In the genomic region with DNA sequence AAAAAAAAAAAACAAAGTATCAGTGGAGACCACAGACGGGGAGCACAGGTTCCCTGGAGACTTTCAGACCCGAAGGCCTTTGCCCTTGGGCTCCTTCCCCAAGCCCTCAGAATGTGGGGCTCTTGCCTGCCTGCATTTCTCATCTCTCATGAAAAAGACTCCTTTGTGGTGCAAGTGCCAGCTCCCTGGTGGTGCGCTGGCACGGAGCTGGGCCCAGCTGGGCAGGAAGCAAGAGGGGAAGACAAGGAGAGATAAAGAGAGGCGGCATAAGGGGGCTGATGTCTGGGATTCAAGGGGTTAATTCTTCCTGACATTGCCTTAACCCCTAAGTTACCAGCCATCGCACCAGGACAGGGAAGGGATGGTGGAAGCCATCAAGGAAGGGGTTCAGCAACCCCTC, we compare ENCODE assay signal across 19 cellular contexts. TPM values are rescaled to one million over a fixed set of nuclear protein-coding genes. Genes with fewer than 3 reads are reported as not detected.
DNase-seq lines count a peak whose midpoint lies in the region; ATAC-seq lines count a peak whose summit lies in the region.
"Had no signal": no experiment of that assay in that cellular context is flagged by ENCODE, and none has a peak within 500 bp of the region (broad histone marks: within the 10 kb centered on the region; RNA-seq: fewer than 3 reads in every experiment).

No MANE protein-coding gene starts in this region.

- H3K4me2 ChIP-seq in BLaER1 treated with 17β-estradiol and CSF1 and Interleukin-3, amounts not matched to agents 10 nM and 100 nM: peak overlapping the region in 8 of 11 experiments; percentile 12 to 46 (median 36); a peak in 7 of 22 replicates

- H3K4me1 ChIP-seq in BLaER1 treated with 17β-estradiol and CSF1 and Interleukin-3, amounts not matched to agents 10 nM and 100 nM: peaks cover 21 to 47% (median 36%) of the 10 kb centered on the region in 10 experiments
- H3K4me1 ChIP-seq: BE2C, HAP-1 had no signal

- H3K9me3 ChIP-seq in BLaER1 treated with 17β-estradiol and CSF1 and Interleukin-3, amounts not matched to agents 10 nM and 100 nM (replicated peaks in 1 of 11): peaks cover 0 to 12% (median 0%) of the 10 kb centered on the region in 11 experiments; a peak in 5 of 22 replicates
- H3K9me3 ChIP-seq: BE2C, HAP-1 had no signal

- H3K4me3 ChIP-seq in BLaER1 treated with 17β-estradiol and CSF1 and Interleukin-3, amounts not matched to agents 10 nM and 100 nM: no peak overlapping the region
- H3K4me3 ChIP-seq: GM23248, HAP-1 had no signal

- ATAC-seq in left lobe of liver: no peak

- DNase-seq in medulla oblongata (ENCODE audit: extremely low spot score) (peak; percentile 38), left lobe of liver (ENCODE audit: low spot score) (no peak), iPS-NIHi7 (ENCODE audit: extremely low spot score) (no peak), ACHN (no peak)
- DNase-seq: 8988T; BE2C; CD4-positive, alpha-beta memory T cell; DMS153; DMS79; GF-D8; GM23248 had no signal

- H4K20me1 ChIP-seq in BLaER1 treated with 17β-estradiol and CSF1 and Interleukin-3, amounts not matched to agents 10 nM and 100 nM: peaks cover 0 to 8% (median 0%) of the 10 kb centered on the region in 11 experiments; a peak in 5 of 22 replicates

- no peak overlapping the region for H3K9ac ChIP-seq in BLaER1 treated with 17β-estradiol and CSF1 and Interleukin-3, amounts not matched to agents 10 nM and 100 nM
- H3K9ac ChIP-seq: GM23248 had no signal

- in situ Hi-C loops in ACHN (cut with HindIII; ENCODE audit: low pct_ligation_motif_present, low pct_unique_long_range_greater_than_20kb, low sequenced_read_pairs): no loop called here

- H3K36me3 ChIP-seq in BLaER1 treated with 17β-estradiol and CSF1 and Interleukin-3, amounts not matched to agents 10 nM and 100 nM: peaks cover 0 to 20% (median 5%) of the 10 kb centered on the region in 11 experiments; a peak in 9 of 22 replicates
- H3K36me3 ChIP-seq: BE2C, HAP-1 had no signal

- peaks cover 44 to 78% (median 68%) of the 10 kb centered on the region in 11 experiments; a peak in 21 of 22 replicates for H3K27me3 ChIP-seq in BLaER1 treated with 17β-estradiol and CSF1 and Interleukin-3, amounts not matched to agents 10 nM and 100 nM
- H3K27me3 ChIP-seq: BE2C had no signal

- H3K27ac ChIP-seq in BLaER1 treated with 17β-estradiol and CSF1 and Interleukin-3, amounts not matched to agents 10 nM and 100 nM: no peak overlapping the region
- H3K27ac ChIP-seq in cingulate gyrus (ENCODE audit: low read depth, low read length) (peak overlapping the region; percentile 61), temporal lobe (ENCODE audit: low read depth, low read length) (peak overlapping the region; percentile 88)
- H3K27ac ChIP-seq: GM23248 had no signal

RNA-seq across cellular contexts. Expression of gene NLGN3, which starts 21.8 kb away (rescaled TPM):
- total RNA-seq in temporal lobe (34.7 TPM), left lobe of liver (0.20 TPM)
- total RNA-seq: Daoy had no signal

RNA-seq across cellular contexts. Expression of gene MED12, which starts 48.1 kb away (rescaled TPM):
- total RNA-seq in temporal lobe (22.1 TPM), left lobe of liver (9.6 TPM)

RNA-seq across cellular contexts. Expression of gene IL2RG, which starts 55.1 kb away (rescaled TPM):
- total RNA-seq in temporal lobe (0.25 TPM), left lobe of liver (1.9 TPM)
- total RNA-seq: Daoy, GM23248, H4, HT-29 had no signal

RNA-seq across cellular contexts. Expression of gene GJB1, which starts 56.6 kb away (rescaled TPM):
- total RNA-seq in temporal lobe: under 0.01 TPM
- 255 TPM for total RNA-seq in left lobe of liver
- total RNA-seq: A673; CD4-positive, alpha-beta memory T cell; Daoy; GM23248; H4 had no signal

RNA-seq across cellular contexts. Expression of gene CXorf65, which starts 59.9 kb away (rescaled TPM):
- total RNA-seq in temporal lobe: not detected
- total RNA-seq in left lobe of liver: not detected
- total RNA-seq: A673, Daoy, GM23248, H4, HT-29 had no signal

Comparison
In these comparisons a context has a peak if more than half of its experiments do, and no peak if none do; other contexts are left out.
1. H3K27ac ChIP-seq: peak in cingulate gyrus (single experiment) and temporal lobe (single experiment); none in BLaER1 treated with 17β-estradiol and CSF1 and Interleukin-3, amounts not matched to agents 10 nM and 100 nM (0 of 11).
2. RNA of gene NLGN3, which starts 21.8 kb away (total RNA-seq): 34.7 TPM in temporal lobe (single experiment); 0.20 TPM in left lobe of liver (single experiment); every median in the first group is over 10 times any median in the second.